10 cellular contexts compared by ENCODE assay signal in genomic region chr1:42479621-42480020, GRCh38. TPM values are rescaled to one million over a fixed set of nuclear protein-coding genes. Genes with fewer than 3 reads are reported as not detected.
A peak's percentile ranks its signal among the peaks of the same experiment; 100 is the strongest.
DNase-seq lines count a peak whose midpoint lies in the region; ATAC-seq, FAIRE-seq and TF ChIP-seq lines count a peak whose summit lies in the region.
"Had no signal": no experiment of that assay in that cellular context is flagged by ENCODE, and none has a peak within 500 bp of the region (broad histone marks: within the 10 kb centered on the region; RNA-seq: fewer than 3 reads in every experiment).

No MANE protein-coding gene starts in this region.

- H2BK120ac ChIP-seq in trophoblast cell (ENCODE audit: insufficient read depth, low read length, poor library complexity) = no peak overlapping the region

- WGBS in GM12878 (ENCODE audit: insufficient coverage, insufficient replicate concordance, low lambda C conversion rate, missing lambda C conversion rate) = 43% methylated on average over 4 of the region's 4 CpGs
- no CpG with 5 or more reads among the region's 4 CpGs for WGBS in trophoblast cell (ENCODE audit: extremely low coverage, insufficient coverage, insufficient read length)

- no peak overlapping the region for H3K23ac ChIP-seq in trophoblast cell (ENCODE audit: low read length)

- H3K79me1 ChIP-seq in trophoblast cell (ENCODE audit: low read length) = no peaks in the 10 kb centered on the region

- ATAC-seq in GM12878 (peak; percentile 82), omental fat pad (ENCODE audit: low FRiP score) (no peak)

- H3K27me3 ChIP-seq in GM12878 (replicated peaks in 1 of 2; ENCODE audit: control insufficient read depth in 2 of 2, insufficient read depth in 2 of 2, low read length in 1 of 2) (no peaks in the 10 kb centered on the region), trophoblast cell (ENCODE audit: insufficient read depth, low read length) (no peaks in the 10 kb centered on the region)
- H3K27me3 ChIP-seq: esophagus squamous epithelium had no signal

- H3K4me3 ChIP-seq in GM12878 (no peak overlapping the region), trophoblast cell (ENCODE audit: low read depth, low read length) (no peak overlapping the region)
- H3K4me3 ChIP-seq: esophagus squamous epithelium had no signal

- H3K4me2 ChIP-seq in GM12878 (ENCODE audit: control insufficient read depth, insufficient read depth) (no peak overlapping the region), trophoblast cell (ENCODE audit: low read length) (no peak overlapping the region)

- H4K12ac ChIP-seq in trophoblast cell (ENCODE audit: low read depth, low read length) = no peak overlapping the region

- TF ChIP-seq EP300 in GM12878 (IDR thresholded peaks at IDR 0.05; ENCODE audit: borderline replicate concordance in 1 of 2, control insufficient read depth in 1 of 2, low read depth in 2 of 2, low read length in 2 of 2) = no peak

- H3K79me2 ChIP-seq in GM12878 (ENCODE audit: control insufficient read depth, insufficient read depth, low read length) (no peaks in the 10 kb centered on the region), trophoblast cell (ENCODE audit: control insufficient read depth, insufficient read depth, low read length, poor library complexity) (no peaks in the 10 kb centered on the region)

- H2AK5ac ChIP-seq in trophoblast cell (ENCODE audit: low read length) = no peak overlapping the region

- POLR2A ChIA-PET in GM12878 (lab: Charles Lee) = no interaction called here

- no peak overlapping the region for H3K4ac ChIP-seq in trophoblast cell (ENCODE audit: low read depth, low read length)

- H3K36me3 ChIP-seq in GM12878 (ENCODE audit: control insufficient read depth in 2 of 2, insufficient read depth in 2 of 2, low read length in 1 of 2) = no peaks in the 10 kb centered on the region
- H3K36me3 ChIP-seq in trophoblast cell (ENCODE audit: control insufficient read depth in 1 of 2, insufficient read depth in 2 of 2, low read length in 2 of 2) = peaks cover 0 to 1% of the 10 kb centered on the region in 2 experiments

- in situ Hi-C loops in GM12878 (cut with MboI) = no loop called here

- no peak overlapping the region for H2AFZ ChIP-seq in GM12878 (ENCODE audit: control insufficient read depth, low read depth, low read length)
- no peak overlapping the region for H2AFZ ChIP-seq in trophoblast cell (ENCODE audit: insufficient read depth, low read length, poor library complexity)

- H3K27ac ChIP-seq in GM12878 (ENCODE audit: control insufficient read depth, insufficient read depth) (no peak overlapping the region), trophoblast cell (ENCODE audit: low read depth, low read length) (no peak overlapping the region)
- H3K27ac ChIP-seq: esophagus squamous epithelium had no signal

- intact Hi-C loops in GM12878 (cut with micrococcal nuclease; ENCODE audit: unreplicated experiment) = no loop called here

- no peak overlapping the region for H2BK12ac ChIP-seq in trophoblast cell (ENCODE audit: low read length)

- no peak for TF ChIP-seq POLR2A in GM12878 (IDR thresholded peaks at IDR 0.05; ENCODE audit: low read depth, low read length)

- no peak overlapping the region for H3K18ac ChIP-seq in trophoblast cell (ENCODE audit: low read length)

- no peak overlapping the region for H3K9ac ChIP-seq in GM12878 (ENCODE audit: control insufficient read depth, insufficient read depth, low read length)
- H3K9ac ChIP-seq in trophoblast cell (ENCODE audit: low read length) = no peak overlapping the region

- TF ChIP-seq CTCF in GM12878 (IDR thresholded peaks at IDR 0.05 in 2 of 3, conservative IDR thresholded peaks at IDR 0.05 in 1 of 3; ENCODE audit: control insufficient read depth in 2 of 3, extremely low read depth in 1 of 3, insufficient read depth in 1 of 3, low read depth in 3 of 3, low read length in 3 of 3) = peak; percentile 7 to 35 (median 25); a peak in 2 of 6 replicates
- TF ChIP-seq CTCF in omental fat pad (IDR thresholded peaks at IDR 0.05) = no peak

- H3K14ac ChIP-seq in trophoblast cell (ENCODE audit: low read length) = no peak overlapping the region

- RAD21 ChIA-PET in GM12878 (lab: Charles Lee; ENCODE audit: unreplicated experiment) = no interaction called here

- H2BK5ac ChIP-seq in trophoblast cell (ENCODE audit: low read depth, low read length, poor library complexity) = no peak overlapping the region

- no peaks in the 10 kb centered on the region for H4K20me1 ChIP-seq in GM12878 (ENCODE audit: control insufficient read depth, insufficient read depth)

- SMC1A ChIA-PET in GM12878 (lab: Charles Lee; ENCODE audit: uncharacterized antibody, unreplicated experiment) = no interaction called here

- TF ChIP-seq RAD21 in GM12878 (IDR thresholded peaks at IDR 0.05; ENCODE audit: insufficient read depth, low read depth, low read length) = no peak

- H3K9me3 ChIP-seq in GM12878 (replicated peaks; ENCODE audit: control insufficient read depth, insufficient read depth, low read length) (no peaks in the 10 kb centered on the region), trophoblast cell (ENCODE audit: insufficient read depth, low read depth, low read length) (no peaks in the 10 kb centered on the region)
- H3K9me3 ChIP-seq: esophagus squamous epithelium had no signal

- no TSS peak for BruUV-seq in GM12878 (replicated peaks; lab: Mats Ljungman, UMichigan)

- DNase-seq in DMS53 (lab: John Stamatoyannopoulos, UW) = peak; percentile 48
- DNase-seq in DMS53 treated with DMSO at 0.1 percent for 48 hours (lab: John Stamatoyannopoulos, UW; ENCODE audit: unreplicated experiment) = no peak
- DNase-seq in NCI-H1694 (lab: John Stamatoyannopoulos, UW) = peak; percentile 37
- no peak for DNase-seq in GM12878 (ENCODE audit: low read depth, low spot score)
- peak; percentile 40 to 65 for DNase-seq in trophoblast cell
- DNase-seq in NK-92 treated with Interleukin-12 subunit alpha and Interleukin-12 subunit beta, amount 100 ng/mL, for 24 hours (lab: John Stamatoyannopoulos, UW) = no peak
- no peak for DNase-seq in omental fat pad (ENCODE audit: low spot score)
- DNase-seq in stimulated activated CD4-positive, alpha-beta T cell treated with anti-CD3 and anti-CD28 coated beads, Interleukin-2, amount 100 ng/mL, for 48 hours = no peak
- DNase-seq: esophagus squamous epithelium, T-helper 9 cell had no signal

- H3K4me1 ChIP-seq in GM12878 (ENCODE audit: control insufficient read depth, insufficient read depth, low read length) = no peaks in the 10 kb centered on the region
- H3K4me1 ChIP-seq in trophoblast cell (ENCODE audit: control insufficient read depth in 1 of 2, insufficient read depth in 2 of 2, low read length in 2 of 2) = no peaks in the 10 kb centered on the region
- H3K4me1 ChIP-seq: esophagus squamous epithelium had no signal

- no peak overlapping the region for H4K8ac ChIP-seq in trophoblast cell (ENCODE audit: low read depth, low read length)

- CTCF ChIA-PET in GM12878 (lab: Yijun Ruan, JAX) = no interaction called here

- H4K91ac ChIP-seq in trophoblast cell (ENCODE audit: low read depth, low read length) = no peak overlapping the region

- no peak for FAIRE-seq in GM12878 (lab: Jason Lieb, UNC)

RNA-seq across cellular contexts. Expression of gene CCDC30, which starts 16.5 kb away (rescaled TPM):
- total RNA-seq in GM12878 (2013; cell fraction: nucleolus; rRNA removed) = 8.2 and 10.0 TPM in 2 replicates
- 0.60 and 0.96 TPM in 2 replicates for total RNA-seq in GM12878 (2014; rRNA removed)
- 1.0 and 1.1 TPM in 2 replicates for total RNA-seq in GM12878 (2014; rRNA removed; fragmentation: Illumina TruSeq; extraction: Trizol)
- 1.8 and 1.9 TPM in 2 replicates for total RNA-seq in GM12878 (2021)
- 0.22 TPM for polyA plus RNA-seq in GM12878 (2011; ENCODE audit: low read depth)
- 1.3 and 2.7 TPM in 2 replicates for polyA plus RNA-seq in GM12878 (2011; rRNA removed)
- polyA plus RNA-seq in GM12878 (2011; cell fraction: cytosol; rRNA removed) = 0.15 and 0.43 TPM in 2 replicates
- 1.8 and 1.9 TPM in 2 replicates for polyA plus RNA-seq in GM12878 (2011; cell fraction: nucleus; rRNA removed)
- 0.57 and 0.86 TPM in 2 replicates for polyA plus RNA-seq in GM12878 (2012)
- 0.46 and 0.84 TPM in 2 replicates for polyA plus RNA-seq in GM12878 (2014; fragmentation: Illumina TruSeq; extraction: Trizol)
- 1 to 10 TPM in 1 of 2 experiments, under 1 TPM in 1; 0.64 to 1.3 TPM for polyA plus RNA-seq in GM12878 (2014; fragmentation: Nextera tagmentation; extraction: Ambion mirVana)
- 0.47 and 0.79 TPM in 2 replicates for polyA plus RNA-seq in GM12878 (2014; rRNA removed)
- polyA plus RNA-seq in GM12878 (2016; fragmentation: Nextera tagmentation; extraction: Ambion mirVana) = 1 to 10 TPM in 1 of 2 experiments, under 1 TPM in 1; 0.88 to 1.5 TPM
- polyA minus RNA-seq in GM12878 (2011; rRNA and poly(A)+ RNA removed) = 1.5 and 2.0 TPM in 2 replicates
- polyA minus RNA-seq in GM12878 (2011; cell fraction: cytosol; rRNA and poly(A)+ RNA removed) = not detected in 2 replicates
- polyA minus RNA-seq in GM12878 (2011; cell fraction: nucleus; rRNA and poly(A)+ RNA removed) = 5.1 and 6.8 TPM in 2 replicates
- polyA plus RNA-seq in trophoblast cell (2013) = 1.1 and 1.6 TPM in 2 replicates
- 1 to 10 TPM; 1.9 to 3.5 (median 2.6) TPM for total RNA-seq in omental fat pad

RNA-seq across cellular contexts. Expression of gene PPCS, which starts 23.3 kb away (rescaled TPM):
- 32.1 and 32.7 TPM in 2 replicates for total RNA-seq in GM12878 (2013; cell fraction: nucleolus; rRNA removed)
- total RNA-seq in GM12878 (2014; rRNA removed) (35.6 and 49.2 TPM in 2 replicates), GM12878 (2014; rRNA removed; fragmentation: Illumina TruSeq; extraction: Trizol) (44.7 and 46.6 TPM in 2 replicates), GM12878 (2021) (42.6 and 44.8 TPM in 2 replicates), omental fat pad (10 to 100 TPM; 42.0 to 57.3 (median 43.8) TPM)
- 25.2 TPM for polyA plus RNA-seq in GM12878 (2011; ENCODE audit: low read depth)
- polyA plus RNA-seq in GM12878 (2011; rRNA removed) (37.4 and 56.9 TPM in 2 replicates), GM12878 (2014; fragmentation: Illumina TruSeq; extraction: Trizol) (44.1 and 57.2 TPM in 2 replicates), GM12878 (2014; fragmentation: Nextera tagmentation; extraction: Ambion mirVana) (10 to 100 TPM; 57.1 to 63.2 TPM), GM12878 (2014; rRNA removed) (41.0 and 58.2 TPM in 2 replicates), GM12878 (2016; fragmentation: Nextera tagmentation; extraction: Ambion mirVana) (10 to 100 TPM; 74.4 to 79.4 TPM)
- polyA plus RNA-seq in GM12878 (2011; cell fraction: cytosol; rRNA removed) = 46.5 and 72.2 TPM in 2 replicates
- polyA plus RNA-seq in GM12878 (2011; cell fraction: nucleus; rRNA removed) = 34.2 and 44.9 TPM in 2 replicates
- 46.6 and 47.6 TPM in 2 replicates for polyA plus RNA-seq in GM12878 (2012)
- polyA minus RNA-seq in GM12878 (2011; rRNA and poly(A)+ RNA removed) = 10.9 and 19.0 TPM in 2 replicates
- 10.5 and 11.9 TPM in 2 replicates for polyA minus RNA-seq in GM12878 (2011; cell fraction: cytosol; rRNA and poly(A)+ RNA removed)
- 24.3 and 31.7 TPM in 2 replicates for polyA minus RNA-seq in GM12878 (2011; cell fraction: nucleus; rRNA and poly(A)+ RNA removed)
- 33.4 and 33.9 TPM in 2 replicates for polyA plus RNA-seq in trophoblast cell (2013)

RNA-seq across cellular contexts. Expression of gene ZMYND12, which starts 23.8 kb away (rescaled TPM):
- 1.4 and 3.6 TPM in 2 replicates for total RNA-seq in GM12878 (2013; cell fraction: nucleolus; rRNA removed)
- total RNA-seq in GM12878 (2014; rRNA removed) (0.34 and 1.1 TPM in 2 replicates), GM12878 (2014; rRNA removed; fragmentation: Illumina TruSeq; extraction: Trizol) (0.55 and 1.4 TPM in 2 replicates), GM12878 (2021) (0.24 and 0.36 TPM in 2 replicates), omental fat pad (1 to 10 TPM in 3 of 4 donors, under 1 TPM in 1; 0.82 to 2.2 (median 1.7) TPM)
- 4.1 TPM for polyA plus RNA-seq in GM12878 (2011; ENCODE audit: low read depth)
- polyA plus RNA-seq in GM12878 (2011; rRNA removed) (0.62 and 0.79 TPM in 2 replicates), GM12878 (2014; fragmentation: Illumina TruSeq; extraction: Trizol) (0.86 and 0.87 TPM in 2 replicates), GM12878 (2014; fragmentation: Nextera tagmentation; extraction: Ambion mirVana) (under 1 TPM; 0.68 to 0.69 TPM), GM12878 (2014; rRNA removed) (0.47 and 0.83 TPM in 2 replicates), GM12878 (2016; fragmentation: Nextera tagmentation; extraction: Ambion mirVana) (under 1 TPM; 0.26 to 0.67 TPM)
- 0.58 and 0.59 TPM in 2 replicates for polyA plus RNA-seq in GM12878 (2011; cell fraction: cytosol; rRNA removed)
- polyA plus RNA-seq in GM12878 (2011; cell fraction: nucleus; rRNA removed) = 0.60 and 0.66 TPM in 2 replicates
- polyA plus RNA-seq in GM12878 (2012) = 1.3 and 1.9 TPM in 2 replicates
- polyA minus RNA-seq in GM12878 (2011; rRNA and poly(A)+ RNA removed) = 1.0 and 2.4 TPM in 2 replicates
- not detected in 2 replicates for polyA minus RNA-seq in GM12878 (2011; cell fraction: cytosol; rRNA and poly(A)+ RNA removed)
- polyA minus RNA-seq in GM12878 (2011; cell fraction: nucleus; rRNA and poly(A)+ RNA removed) = 1.6 and 2.2 TPM in 2 replicates
- polyA plus RNA-seq in trophoblast cell (2013) = 0.10 and 0.11 TPM in 2 replicates

Comparison
In these comparisons a context has a peak if more than half of its experiments do, and no peak if none do; other contexts are left out.
1. DNase-seq: peak in DMS53 (single experiment), NCI-H1694 (single experiment) and trophoblast cell (2 of 2); none in DMS53 treated with DMSO at 0.1 percent for 48 hours (single experiment), GM12878 (single experiment), NK-92 treated with Interleukin-12 subunit alpha and Interleukin-12 subunit beta, amount 100 ng/mL, for 24 hours (single experiment), omental fat pad (single experiment) and stimulated activated CD4-positive, alpha-beta T cell treated with anti-CD3 and anti-CD28 coated beads, Interleukin-2, amount 100 ng/mL, for 48 hours (0 of 2).
2. CTCF ChIP-seq: peak in GM12878 (3 of 3); none in omental fat pad (0 of 3).